9 cellular contexts compared by ENCODE assay signal in the genomic region with DNA sequence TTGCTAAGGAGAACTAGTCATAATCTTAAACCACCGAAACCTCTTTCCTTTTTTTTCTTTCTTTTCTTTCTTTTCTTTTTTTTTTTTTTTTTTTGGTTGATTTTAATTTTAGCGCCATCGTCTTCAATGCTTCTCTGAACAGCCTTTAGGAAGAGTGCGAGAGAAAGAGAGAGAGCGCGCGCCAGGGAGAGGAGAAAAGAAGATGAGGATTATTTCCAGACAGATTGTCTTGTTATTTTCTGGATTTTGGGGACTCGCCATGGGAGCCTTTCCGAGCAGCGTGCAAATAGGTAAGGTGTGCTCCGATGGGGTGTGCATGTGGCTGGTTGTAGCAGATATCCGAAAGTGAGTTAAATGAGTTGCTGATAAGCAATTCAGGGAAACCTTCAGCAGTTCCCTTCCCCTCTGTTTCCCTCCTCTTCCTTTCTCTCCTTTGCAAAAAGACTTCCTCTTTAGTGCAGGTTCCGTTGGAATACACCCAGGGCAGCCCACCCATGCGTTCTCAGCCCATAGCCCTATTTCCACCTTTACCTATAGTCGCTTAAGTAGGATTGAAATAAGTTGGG. TPM values are rescaled to one million over a fixed set of nuclear protein-coding genes. Genes with fewer than 3 reads are reported as not detected.
DNase-seq lines count a peak whose midpoint lies in the region; ATAC-seq, FAIRE-seq and TF ChIP-seq lines count a peak whose summit lies in the region.
"Had no signal": no experiment of that assay in that cellular context is flagged by ENCODE, and none has a peak within 500 bp of the region (broad histone marks: within the 10 kb centered on the region; RNA-seq: fewer than 3 reads in every experiment).

No MANE protein-coding gene starts in this region.

- H3K14ac ChIP-seq in IMR-90 (replicated peaks; ENCODE audit: low read depth, low read length), result peak overlapping the region; percentile 57

- peak overlapping the region; percentile 83 for H3K23ac ChIP-seq in IMR-90 (ENCODE audit: low read depth, low read length)

- no peak overlapping the region for H2BK20ac ChIP-seq in IMR-90 (ENCODE audit: low read depth, low read length)

- CTCF ChIA-PET in A549 (lab: Yijun Ruan, JAX) (no interaction called here), IMR-90 (lab: Yijun Ruan, JAX) (no interaction called here)
- CTCF ChIA-PET in naive thymus-derived CD4-positive, alpha-beta T cell (lab: Charles Lee), result no interaction called here

- no peak overlapping the region for H2AK5ac ChIP-seq in IMR-90 (ENCODE audit: low read depth, low read length)

- peaks cover 0 to 7% of the 10 kb centered on the region in 2 experiments; a peak in 1 of 4 replicates for H3K79me1 ChIP-seq in IMR-90 (ENCODE audit: low read depth in 1 of 2, low read length in 2 of 2)

- H4K8ac ChIP-seq in IMR-90 (ENCODE audit: low read depth in 2 of 2, low read length in 2 of 2), result no peak overlapping the region; a peak in 1 of 4 replicates

- ATAC-seq in A549, result no peak
- no peak for ATAC-seq in IMR-90 (ENCODE audit: low read depth)
- ATAC-seq in naive thymus-derived CD4-positive, alpha-beta T cell, result no peak
- ATAC-seq in aorta (ENCODE audit: low FRiP score), result no peak

- H3K4me2 ChIP-seq in A549 (peak overlapping the region; percentile 67), IMR-90 (ENCODE audit: low read depth, low read length) (peak overlapping the region; percentile 98)

- H3K4me1 ChIP-seq in A549 (no peaks in the 10 kb centered on the region), IMR-90 (ENCODE audit: control insufficient read depth, insufficient read depth, low read length) (no peaks in the 10 kb centered on the region), duodenal mucosa (ENCODE audit: control insufficient read depth in 1 of 2, insufficient read depth in 2 of 2, low read length in 2 of 2) (peaks cover 0 to 9% of the 10 kb centered on the region in 2 donors), small intestine (ENCODE audit: control insufficient read depth in 2 of 2, insufficient read depth in 1 of 2, low read depth in 1 of 2, low read length in 1 of 2) (no peaks in the 10 kb centered on the region), aorta (ENCODE audit: control insufficient read depth in 1 of 2, insufficient read depth in 2 of 2, low read length in 2 of 2) (no peaks in the 10 kb centered on the region)
- no peaks in the 10 kb centered on the region for H3K4me1 ChIP-seq in naive thymus-derived CD4-positive, alpha-beta T cell (ENCODE audit: control insufficient read depth in 2 of 2, insufficient read depth in 2 of 2, low read length in 2 of 2)

- no peak for TF ChIP-seq POLR2A in A549 (IDR thresholded peaks at IDR 0.05; ENCODE audit: low read length)
- TF ChIP-seq POLR2A in IMR-90 (IDR thresholded peaks at IDR 0.05; ENCODE audit: low read depth, low read length), result no peak
- no peak for TF ChIP-seq POLR2A in H54 (IDR thresholded peaks at IDR 0.05; ENCODE audit: low read depth, low read length)

- FAIRE-seq in A549 (lab: Jason Lieb, UNC), result no peak
- no peak for FAIRE-seq in H54 (lab: Jason Lieb, UNC)
- no peak for FAIRE-seq in small intestine (lab: Jason Lieb, UNC)

- H3K27me3 Mint-ChIP-seq in naive thymus-derived CD4-positive, alpha-beta T cell, result peaks cover 44 to 54% (median 49%) of the 10 kb centered on the region in 5 donors

- H3K27ac ChIP-seq in A549 (no peak overlapping the region), IMR-90 (ENCODE audit: insufficient read depth, low read length) (0 out of 2 replicates have a peak overlapping the region, but pooled peaks have one; percentile 10), duodenal mucosa (ENCODE audit: low read depth, low read length) (no peak overlapping the region), small intestine (ENCODE audit: low read depth in 1 of 2, low read length in 1 of 2) (no peak overlapping the region), aorta (ENCODE audit: low read depth in 1 of 2, low read length in 2 of 2) (no peak overlapping the region)
- H3K27ac ChIP-seq in naive thymus-derived CD4-positive, alpha-beta T cell (ENCODE audit: low read depth, low read length), result no peak overlapping the region

- POLR2A ChIA-PET in A549 (lab: Yijun Ruan, JAX), result no interaction called here
- POLR2A ChIA-PET in IMR-90 (lab: Charles Lee; ENCODE audit: unreplicated experiment), result no interaction called here
- POLR2A ChIA-PET in naive thymus-derived CD4-positive, alpha-beta T cell (lab: Charles Lee), result no interaction called here

- TF ChIP-seq CTCF in A549 (IDR thresholded peaks at IDR 0.05) (no peak), IMR-90 (conservative IDR thresholded peaks at IDR 0.05; ENCODE audit: low read depth, low read length) (no peak)

- H3K9ac ChIP-seq in IMR-90 (ENCODE audit: low read depth, low read length) (peak overlapping the region; percentile 63), duodenal mucosa (ENCODE audit: low read depth in 1 of 2, low read length in 2 of 2) (no peak overlapping the region)

- H3K27me3 ChIP-seq in IMR-90 (ENCODE audit: control insufficient read depth, insufficient read depth, low read length) (no peaks in the 10 kb centered on the region), duodenal mucosa (ENCODE audit: control insufficient read depth in 1 of 2, insufficient read depth in 2 of 2, low read length in 2 of 2) (peaks cover 17 to 34% of the 10 kb centered on the region in 2 donors), small intestine (ENCODE audit: control insufficient read depth in 2 of 2, insufficient read depth in 2 of 2, low read length in 2 of 2) (peaks cover 0 to 6% of the 10 kb centered on the region in 2 donors), aorta (ENCODE audit: control insufficient read depth in 1 of 2, insufficient read depth in 2 of 2, low read length in 1 of 2) (peaks cover 0 to 1% of the 10 kb centered on the region in 2 donors)
- H3K27me3 ChIP-seq in naive thymus-derived CD4-positive, alpha-beta T cell (ENCODE audit: control insufficient read depth in 2 of 2, insufficient read depth in 2 of 2, low read length in 2 of 2), result peaks cover 0 to 4% of the 10 kb centered on the region in 2 donors

- H3K4me3 ChIP-seq in A549, result peak overlapping the region; percentile 26; the same call in 2 of the 3 replicates
- peak overlapping the region; percentile 53 for H3K4me3 ChIP-seq in IMR-90 (ENCODE audit: insufficient read depth, low read depth, low read length)
- H3K4me3 ChIP-seq in duodenal mucosa (ENCODE audit: low read depth in 1 of 2, low read length in 2 of 2), result peak overlapping the region; percentile 47 to 55
- no peak overlapping the region for H3K4me3 ChIP-seq in naive thymus-derived CD4-positive, alpha-beta T cell (ENCODE audit: low read length)
- H3K4me3 ChIP-seq in small intestine (ENCODE audit: low read depth in 1 of 2, low read length in 2 of 2), result no peak overlapping the region
- H3K4me3 ChIP-seq in aorta (ENCODE audit: low read length in 2 of 2), result no peak overlapping the region

- H4K91ac ChIP-seq in IMR-90 (ENCODE audit: insufficient read depth, low read depth, low read length), result no peak overlapping the region

- no peak overlapping the region for H3K18ac ChIP-seq in IMR-90 (ENCODE audit: low read depth, low read length)

- H4K20me1 ChIP-seq in IMR-90 (ENCODE audit: insufficient read depth, low read length), result no peaks in the 10 kb centered on the region

- no peak overlapping the region for H2BK15ac ChIP-seq in IMR-90 (ENCODE audit: low read depth, low read length)

- H3K36me3 Mint-ChIP-seq in naive thymus-derived CD4-positive, alpha-beta T cell, result no peaks in the 10 kb centered on the region

- peak overlapping the region in 6 of 10 donors; percentile 9 to 71 (median 56) for H3K4me3 Mint-ChIP-seq in naive thymus-derived CD4-positive, alpha-beta T cell

- TF ChIP-seq EP300 in A549 (IDR thresholded peaks at IDR 0.05), result no peak

- no TSS peak for BruUV-seq in IMR-90 (replicated peaks; lab: Mats Ljungman, UMichigan)

- 31% methylated on average over 15 of the region's 15 CpGs for WGBS in A549 (ENCODE audit: missing lambda C conversion rate)
- WGBS in IMR-90 (ENCODE audit: extremely low coverage in 2 of 2, insufficient read length in 1 of 2), 2 experiments, result no CpG with 5 or more reads among the region's 15 CpGs
- WGBS in small intestine, 3 donors, result 3 to 8% (median 4%) methylated on average over 15 of the region's 15 CpGs
- 1 to 2% methylated on average over 15 of the region's 15 CpGs for WGBS in aorta, 2 donors

- no peak overlapping the region for H4K5ac ChIP-seq in IMR-90 (ENCODE audit: low read depth, low read length)

- no peak overlapping the region; the same call in 1 of the 2 replicates for H3K56ac ChIP-seq in IMR-90 (ENCODE audit: extremely low read depth, insufficient read depth, low read length)

- H3K4ac ChIP-seq in IMR-90 (ENCODE audit: low read depth, low read length), result peak overlapping the region; percentile 57; the same call in 1 of the 2 replicates

- no peak for TF ChIP-seq RAD21 in A549 (conservative IDR thresholded peaks at IDR 0.05 in 1 of 2, IDR thresholded peaks at IDR 0.05 in 1 of 2)
- no peak for TF ChIP-seq RAD21 in IMR-90 (IDR thresholded peaks at IDR 0.05; ENCODE audit: low read length)

- H3K27ac Mint-ChIP-seq in naive thymus-derived CD4-positive, alpha-beta T cell, result no peak overlapping the region

- in situ Hi-C loops in IMR-90 (cut with MboI; ENCODE audit: low sequenced_read_pairs), result no loop called here

- DNase-seq in A549 (ENCODE audit: low read depth in 1 of 2, low spot score in 1 of 2) (no peak), IMR-90 (no peak), NCI-H2196 (lab: John Stamatoyannopoulos, UW; ENCODE audit: unreplicated experiment) (no peak), H54 (ENCODE audit: insufficient read length, low spot score) (no peak), small intestine (no peak), aorta (no peak)
- DNase-seq in naive thymus-derived CD4-positive, alpha-beta T cell, result no peak

- no peaks in the 10 kb centered on the region for H3K36me3 ChIP-seq in IMR-90 (ENCODE audit: control insufficient read depth, insufficient read depth, low read length)
- no peaks in the 10 kb centered on the region for H3K36me3 ChIP-seq in duodenal mucosa (ENCODE audit: control insufficient read depth in 1 of 2, insufficient read depth in 2 of 2, low read length in 2 of 2)
- no peaks in the 10 kb centered on the region for H3K36me3 ChIP-seq in naive thymus-derived CD4-positive, alpha-beta T cell (ENCODE audit: control insufficient read depth in 2 of 3, insufficient read depth in 3 of 3, low read length in 3 of 3)
- H3K36me3 ChIP-seq in small intestine (ENCODE audit: control insufficient read depth in 2 of 2, insufficient read depth in 2 of 2, low read length in 2 of 2), result no peaks in the 10 kb centered on the region
- no peaks in the 10 kb centered on the region for H3K36me3 ChIP-seq in aorta (ENCODE audit: control insufficient read depth in 1 of 2, insufficient read depth in 2 of 2, low read length in 1 of 2)

- peaks cover 0 to 3% (median 1%) of the 10 kb centered on the region in 11 donors for H3K9me3 Mint-ChIP-seq in naive thymus-derived CD4-positive, alpha-beta T cell

- H3K9me3 ChIP-seq in A549 (no peaks in the 10 kb centered on the region), IMR-90 (ENCODE audit: control insufficient read depth, insufficient read depth, low read length) (no peaks in the 10 kb centered on the region), duodenal mucosa (ENCODE audit: control insufficient read depth in 1 of 2, low read length in 2 of 2) (no peaks in the 10 kb centered on the region), small intestine (ENCODE audit: control insufficient read depth, low read depth) (no peaks in the 10 kb centered on the region), aorta (ENCODE audit: control insufficient read depth, low read length) (no peaks in the 10 kb centered on the region)
- peaks cover 0 to under 1% (median 0%) of the 10 kb centered on the region in 3 experiments for H3K9me3 ChIP-seq in naive thymus-derived CD4-positive, alpha-beta T cell (ENCODE audit: control insufficient read depth in 2 of 3, low read length in 3 of 3)

- 0 out of 2 replicates have a peak, but pooled peaks cover 4% of the 10 kb centered on the region for H3K9me1 ChIP-seq in IMR-90 (ENCODE audit: insufficient read depth, low read length)

- no peak overlapping the region for H2BK5ac ChIP-seq in IMR-90 (ENCODE audit: low read depth, low read length, poor library complexity, severe bottlenecking)

- intact Hi-C loops in IMR-90 (cut with micrococcal nuclease) (loop anchor here (2.0 to 5.0 kb wide), 3 partner anchors 251 to 644 kb away; partner anchors contain the start of gene CASP1), aorta (cut with DNase I) (no loop called here)
- intact Hi-C loops in naive thymus-derived CD4-positive, alpha-beta T cell (cut with micrococcal nuclease), result no loop called here

- dilution Hi-C loops in IMR-90 (cut with HindIII; ENCODE audit: low sequenced_read_pairs, unreplicated experiment), result no loop called here

- H2AFZ ChIP-seq in IMR-90 (replicated peaks; ENCODE audit: low read length, poor library complexity), result peak overlapping the region; percentile 97

- H2AK9ac ChIP-seq in IMR-90 (replicated peaks; ENCODE audit: low read depth, low read length, poor library complexity), result no peak overlapping the region

- peak overlapping the region; percentile 50; the same call in 1 of the 2 replicates for H2BK120ac ChIP-seq in IMR-90 (ENCODE audit: low read depth, low read length)

- peaks cover 7 to 32% (median 18%) of the 10 kb centered on the region in 7 donors for H3K4me1 Mint-ChIP-seq in naive thymus-derived CD4-positive, alpha-beta T cell

RNA-seq across cellular contexts. Expression of gene GRIA4, which starts 1.0 kb away (rescaled TPM):
- polyA plus RNA-seq in A549 (2011; rRNA removed), result not detected in 2 replicates
- polyA plus RNA-seq in A549 (2012; cell fraction: cytosol; rRNA removed), result not detected in 2 replicates
- not detected in 2 replicates for polyA plus RNA-seq in A549 (2012; cell fraction: nucleus; rRNA removed)
- not detected in 3 replicates for polyA plus RNA-seq in A549 (2017; fragmentation: RNase III; extraction: RNeasy Plus Mini Kit Qiagen cat#74134 plus additional on column Dnase treatment)
- not detected in 2 replicates for polyA minus RNA-seq in A549 (2011; rRNA and poly(A)+ RNA removed)
- 0.36 and 0.56 TPM in 2 replicates for total RNA-seq in IMR-90 (2012; rRNA removed)
- 0.14 and 1.0 TPM in 2 replicates for polyA plus RNA-seq in IMR-90 (2012; rRNA removed)
- polyA plus RNA-seq in IMR-90 (2012; cell fraction: cytosol; rRNA removed), result 0.02 and 0.12 TPM in 2 replicates
- 0.03 and 0.14 TPM in 2 replicates for polyA plus RNA-seq in IMR-90 (2012; cell fraction: nucleus; rRNA removed; ENCODE audit: low replicate concordance)
- total RNA-seq in naive thymus-derived CD4-positive, alpha-beta T cell, result not detected
- polyA plus RNA-seq in naive thymus-derived CD4-positive, alpha-beta T cell, result not detected
- polyA plus RNA-seq in small intestine, result under 1 TPM in 1 of 3 donors, not detected in 2; 0.34 TPM
- total RNA-seq in aorta, result 1 to 10 TPM in 1 of 2 donors, not detected in 1; 3.7 TPM
- under 1 TPM in 1 of 2 donors, not detected in 1; 0.38 TPM for polyA plus RNA-seq in aorta
- total RNA-seq: liver had no signal
- polyA plus RNA-seq: liver had no signal

Comparison
In these comparisons a context has a peak if more than half of its experiments do, and no peak if none do; other contexts are left out.
1. H3K4me3 ChIP-seq: peak in A549 (single experiment), IMR-90 (single experiment) and duodenal mucosa (2 of 2); none in naive thymus-derived CD4-positive, alpha-beta T cell (single experiment), small intestine (0 of 2) and aorta (0 of 2).